Comparison of ENCODE assay signal across 1 cellular context in the genomic region with DNA sequence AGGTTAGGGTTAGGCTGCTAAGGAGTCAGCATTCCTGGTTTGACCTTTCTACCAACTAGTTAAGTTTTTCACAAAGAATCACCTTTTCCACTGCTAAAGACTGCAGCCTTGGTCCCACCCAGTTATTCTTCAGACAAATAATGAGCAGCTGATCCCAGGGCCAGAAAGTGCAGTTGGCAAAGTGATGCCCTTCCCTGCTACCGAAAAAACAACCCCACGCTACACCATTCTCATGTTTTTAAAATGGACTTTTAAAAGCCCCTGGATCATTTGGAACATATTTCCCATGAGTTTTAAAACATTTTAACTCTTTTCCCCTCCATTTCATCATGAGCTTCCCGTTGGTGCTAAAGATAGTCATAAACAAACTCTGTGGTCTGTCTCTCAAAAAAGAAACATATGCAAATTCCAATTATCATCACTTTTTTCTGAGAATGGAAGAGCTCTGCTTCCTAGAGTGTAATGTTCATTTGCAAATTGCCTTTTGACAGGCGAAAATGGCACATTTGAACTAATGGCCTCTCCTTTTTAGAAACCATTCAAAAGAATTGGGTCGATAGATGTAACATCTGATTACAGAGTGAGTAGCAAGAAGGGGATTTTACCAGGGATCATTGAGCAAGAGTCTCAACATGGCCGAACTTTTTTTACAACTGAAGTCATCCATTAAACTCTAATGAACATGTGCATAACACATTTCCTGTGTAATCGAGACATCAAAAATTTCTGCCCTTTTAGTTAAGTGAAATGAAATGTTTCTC.
TF ChIP-seq lines count a peak whose summit lies in the region.

No MANE protein-coding gene starts in this region.

TF ChIP-seq in WTC11, 78 proteins besides CTCF, POLR2A, EP300 and RAD21 (continued from another document):
- TF ChIP-seq, protein P1, sequence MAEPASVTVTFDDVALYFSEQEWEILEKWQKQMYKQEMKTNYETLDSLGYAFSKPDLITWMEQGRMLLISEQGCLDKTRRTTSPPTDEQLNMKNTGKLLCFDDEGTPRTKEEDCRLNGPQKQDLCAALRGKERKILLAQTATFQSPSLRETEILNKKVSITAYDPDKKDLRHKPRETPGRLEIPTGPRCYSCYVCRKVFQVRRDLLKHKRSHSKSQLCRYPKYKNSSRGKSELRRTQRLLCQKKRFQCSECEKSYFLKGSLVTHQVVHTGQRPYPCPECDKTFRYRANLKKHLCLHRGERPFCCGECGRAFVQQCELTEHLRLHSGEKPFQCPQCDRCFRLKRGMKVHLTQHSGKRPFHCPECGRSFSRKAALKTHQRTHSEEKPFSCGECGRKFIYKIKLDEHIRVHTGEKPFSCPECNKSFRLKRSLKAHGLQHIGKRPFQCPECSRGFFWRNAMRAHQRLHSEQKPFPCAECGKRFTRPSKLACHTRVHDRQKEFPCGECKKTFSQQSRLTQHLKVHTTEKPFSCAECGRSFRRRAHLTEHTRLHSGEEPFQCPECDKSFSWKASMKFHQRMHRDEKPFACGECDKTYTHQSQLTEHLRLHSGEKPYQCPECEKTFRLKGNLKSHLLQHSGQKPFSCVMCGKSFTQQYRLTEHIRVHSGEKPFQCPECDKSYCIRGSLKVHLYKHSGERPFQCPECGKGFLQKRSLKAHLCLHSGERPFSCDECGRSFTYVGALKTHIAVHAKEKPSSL (CRISPR knock-in tag; conservative IDR thresholded peaks at IDR 0.05) = no peak
- TF ChIP-seq NFATC4 (CRISPR knock-in tag; IDR thresholded peaks at IDR 0.05) = no peak
- TF ChIP-seq, protein P2, sequence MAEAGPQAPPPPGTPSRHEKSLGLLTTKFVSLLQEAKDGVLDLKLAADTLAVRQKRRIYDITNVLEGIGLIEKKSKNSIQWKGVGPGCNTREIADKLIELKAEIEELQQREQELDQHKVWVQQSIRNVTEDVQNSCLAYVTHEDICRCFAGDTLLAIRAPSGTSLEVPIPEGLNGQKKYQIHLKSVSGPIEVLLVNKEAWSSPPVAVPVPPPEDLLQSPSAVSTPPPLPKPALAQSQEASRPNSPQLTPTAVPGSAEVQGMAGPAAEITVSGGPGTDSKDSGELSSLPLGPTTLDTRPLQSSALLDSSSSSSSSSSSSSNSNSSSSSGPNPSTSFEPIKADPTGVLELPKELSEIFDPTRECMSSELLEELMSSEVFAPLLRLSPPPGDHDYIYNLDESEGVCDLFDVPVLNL (CRISPR knock-in tag; IDR thresholded peaks at IDR 0.05; ENCODE audit: borderline replicate concordance, low read depth) = no peak
